13 cellular contexts compared by ENCODE assay signal in genomic region chr7:43735403-43735801, GRCh38. TPM values are rescaled to one million over a fixed set of nuclear protein-coding genes. Genes with fewer than 3 reads are reported as not detected.
DNase-seq lines count a peak whose midpoint lies in the region; ATAC-seq, FAIRE-seq and TF ChIP-seq lines count a peak whose summit lies in the region.
"Had no signal": no experiment of that assay in that cellular context is flagged by ENCODE, and none has a peak within 500 bp of the region (broad histone marks: within the 10 kb centered on the region; RNA-seq: fewer than 3 reads in every experiment).

No MANE protein-coding gene starts in this region.

- no peak overlapping the region for H3K18ac ChIP-seq in mesendoderm (ENCODE audit: low read length)

- H3K4me2 ChIP-seq in K562 (ENCODE audit: insufficient read depth, low read length) (peak overlapping the region; percentile 45; the same call in 1 of the 2 replicates), mesendoderm (ENCODE audit: low read length) (no peak overlapping the region)

- in situ Hi-C loops in K562 (cut with MboI): no loop called here

- no peak for TF ChIP-seq EP300 in K562 (IDR thresholded peaks at IDR 0.05; ENCODE audit: low read length)

- peak overlapping the region in 1 of 2 experiments; percentile 11; a peak in 1 of 4 replicates for H3K9ac ChIP-seq in K562 (ENCODE audit: insufficient read depth in 1 of 2, low read depth in 2 of 2, low read length in 2 of 2)
- H3K9ac ChIP-seq in mesendoderm (ENCODE audit: low read length): no peak overlapping the region

- no peaks in the 10 kb centered on the region for H3K79me1 ChIP-seq in mesendoderm (ENCODE audit: low read length)

- intact Hi-C loops in K562 (cut with micrococcal nuclease): no loop called here

- DNase-seq in activated T-cell treated with anti-CD3 and anti-CD28 coated beads, Interleukin-2, amount 50 U/mL, for 24 hours: no peak
- no peak for DNase-seq in activated T-cell treated with anti-CD3 and anti-CD28 coated beads for 4 hours
- no peak for DNase-seq in K562 (ENCODE audit: extremely low read depth in 1 of 4, low spot score in 3 of 4)
- DNase-seq in mesendoderm: no peak
- DNase-seq in stimulated activated CD4-positive, alpha-beta T cell treated with anti-CD3 and anti-CD28 coated beads, Interleukin-4, amount 100 ng/mL, for 4 hours: no peak
- DNase-seq: activated CD8-positive, alpha-beta memory T cell treated with anti-CD3 and anti-CD28 coated beads, Interleukin-2, amount 50 U/mL, for 4 hours; NCI-H2107 had no signal

- H3K23ac ChIP-seq in mesendoderm (ENCODE audit: low read length): no peak overlapping the region

- no peaks in the 10 kb centered on the region for H3K36me3 Mint-ChIP-seq in activated T-cell treated with anti-CD3 and anti-CD28 coated beads, Interleukin-2, amount 50 U/mL, for 24 hours (ENCODE audit: low read depth)

- no peak for TF ChIP-seq RAD21 in K562 (CRISPR knock-in tag; conservative IDR thresholded peaks at IDR 0.05 in 1 of 2, IDR thresholded peaks at IDR 0.05 in 1 of 2)

- no peaks in the 10 kb centered on the region for H4K20me1 ChIP-seq in K562 (replicated peaks; ENCODE audit: control insufficient read depth, insufficient read depth, low read length)

- CTCF ChIA-PET in K562 (lab: Yijun Ruan, JAX; ENCODE audit: low intra/inter-chr PET ratio): no interaction called here

- H3K27ac ChIP-seq in K562 (ENCODE audit: extremely low read depth, low read depth, low read length) (peak overlapping the region; percentile 76; the same call in 2 of the 3 replicates), mesendoderm (ENCODE audit: low read depth, low read length) (no peak overlapping the region)
- H3K27ac ChIP-seq: cardiac muscle cell had no signal

- no peak overlapping the region for H2BK15ac ChIP-seq in mesendoderm (replicated peaks; ENCODE audit: low read depth)

- H3K36me3 ChIP-seq in K562 (ENCODE audit: control insufficient read depth, insufficient read depth, low read length) (no peaks in the 10 kb centered on the region), mesendoderm (ENCODE audit: control insufficient read depth, insufficient read depth, low read length) (no peaks in the 10 kb centered on the region)
- H3K36me3 ChIP-seq: cardiac muscle cell had no signal

- H3K27me3 ChIP-seq in K562 (ENCODE audit: control insufficient read depth in 2 of 2, insufficient read depth in 2 of 2, low read length in 2 of 2): no peaks in the 10 kb centered on the region
- no peaks in the 10 kb centered on the region for H3K27me3 ChIP-seq in mesendoderm (ENCODE audit: insufficient read depth, low read length, poor library complexity)
- H3K27me3 ChIP-seq: cardiac muscle cell had no signal

- H4K5ac ChIP-seq in mesendoderm (ENCODE audit: low read length): no peak overlapping the region

- POLR2A ChIA-PET in K562 (lab: Yijun Ruan, JAX): interaction anchor here (1.1 to 2.3 kb wide), 4 partner anchors 11 to 55 kb away, joined by 3 to 9 read pairs (median 3); no protein-coding TSS in a partner anchor

- no peaks in the 10 kb centered on the region for H3K9me1 ChIP-seq in K562 (ENCODE audit: control insufficient read depth, insufficient read depth, low read length)

- FAIRE-seq in K562 (lab: Jason Lieb, UNC): no peak

- H3K4me3 Mint-ChIP-seq in activated T-cell treated with anti-CD3 and anti-CD28 coated beads, Interleukin-2, amount 50 U/mL, for 24 hours: no peak overlapping the region

- WGBS in K562 (ENCODE audit: insufficient coverage, low coverage, missing lambda C conversion rate): 100% methylated on average over 1 of the region's 1 CpG
- WGBS in mesendoderm (ENCODE audit: extremely low coverage, insufficient coverage, low lambda C conversion rate): no CpG with 5 or more reads among the region's 1 CpG

- no peaks in the 10 kb centered on the region for H3K27me3 Mint-ChIP-seq in activated T-cell treated with anti-CD3 and anti-CD28 coated beads, Interleukin-2, amount 50 U/mL, for 24 hours
- H3K27me3 Mint-ChIP-seq: progenitor cell of endocrine pancreas had no signal

- H3K4me3 ChIP-seq in K562 (no peak overlapping the region), mesendoderm (ENCODE audit: low read length) (no peak overlapping the region)
- H3K4me3 ChIP-seq: cardiac muscle cell had no signal

- no peak overlapping the region for H2BK120ac ChIP-seq in mesendoderm (ENCODE audit: low read depth, low read length)

- H3K9me3 Mint-ChIP-seq in activated T-cell treated with anti-CD3 and anti-CD28 coated beads, Interleukin-2, amount 50 U/mL, for 24 hours: no peaks in the 10 kb centered on the region

- no peak overlapping the region for H2BK5ac ChIP-seq in mesendoderm (ENCODE audit: low read length)

- ATAC-seq in GM21381 (IDR thresholded peaks at IDR 0.05; ENCODE audit: unreplicated experiment): peak; percentile 13
- ATAC-seq in HG03064 (IDR thresholded peaks at IDR 0.05; ENCODE audit: low read depth, unreplicated experiment): peak; percentile 11
- no peak for ATAC-seq in K562
- ATAC-seq in HG03139 (IDR thresholded peaks at IDR 0.05; ENCODE audit: unreplicated experiment): no peak
- ATAC-seq: Panc1 had no signal

- H3K79me2 ChIP-seq in K562 (ENCODE audit: control insufficient read depth, insufficient read depth, low read length) (0 out of 3 replicates have a peak, but pooled peaks cover 1% of the 10 kb centered on the region), mesendoderm (ENCODE audit: control insufficient read depth, insufficient read depth, low read length) (no peaks in the 10 kb centered on the region)

- H4K8ac ChIP-seq in mesendoderm (ENCODE audit: low read depth, low read length): no peak overlapping the region

- H2AK5ac ChIP-seq in mesendoderm (ENCODE audit: low read length): no peak overlapping the region

- BruUV-seq in K562 (replicated peaks; lab: Mats Ljungman, UMichigan): no TSS peak

- H3K56ac ChIP-seq in mesendoderm (ENCODE audit: low read length): no peak overlapping the region

- H3K4me1 ChIP-seq in K562 (replicated peaks in 1 of 2; ENCODE audit: control insufficient read depth in 2 of 2, insufficient read depth in 2 of 2, low read length in 2 of 2): peaks cover 12 to 24% of the 10 kb centered on the region in 2 experiments
- H3K4me1 ChIP-seq in mesendoderm (ENCODE audit: control insufficient read depth, low read depth, low read length): no peaks in the 10 kb centered on the region

- H3K27ac Mint-ChIP-seq in activated T-cell treated with anti-CD3 and anti-CD28 coated beads, Interleukin-2, amount 50 U/mL, for 24 hours: peak overlapping the region; percentile 90
- H3K27ac Mint-ChIP-seq: progenitor cell of endocrine pancreas had no signal

- peak overlapping the region; percentile 82 for H2AFZ ChIP-seq in K562 (ENCODE audit: low read depth, low read length)

- no peak overlapping the region for H3K4ac ChIP-seq in mesendoderm (ENCODE audit: low read depth, low read length)

- no peaks in the 10 kb centered on the region for H3K9me3 ChIP-seq in K562 (replicated peaks; ENCODE audit: control insufficient read depth, insufficient read depth, low read depth, low read length)

- peaks cover 26% of the 10 kb centered on the region for H3K4me1 Mint-ChIP-seq in activated T-cell treated with anti-CD3 and anti-CD28 coated beads, Interleukin-2, amount 50 U/mL, for 24 hours (ENCODE audit: low read depth)

- no peak for TF ChIP-seq POLR2A in K562 (conservative IDR thresholded peaks at IDR 0.05)

- TF ChIP-seq CTCF in K562 (IDR thresholded peaks at IDR 0.05 in 2 of 3, conservative IDR thresholded peaks at IDR 0.05 in 1 of 3; ENCODE audit: insufficient read depth in 2 of 3, low read depth in 1 of 3, low read length in 3 of 3): no peak

TF ChIP-seq in K562, 482 proteins besides CTCF, POLR2A, EP300 and RAD21 (continues in another document):
- TF ChIP-seq IRF2 (CRISPR knock-in tag; IDR thresholded peaks at IDR 0.05) (no peak), ERF (CRISPR knock-in tag; IDR thresholded peaks at IDR 0.05) (no peak)

RNA-seq across cellular contexts. Expression of gene COA1, which starts 6.1 kb away (rescaled TPM):
- 181 and 261 TPM in 2 replicates for total RNA-seq in K562 (2011; cell fraction: chromatin; rRNA removed; ENCODE audit: low replicate concordance)
- 81.2 and 117 TPM in 2 replicates for total RNA-seq in K562 (2011; cell fraction: nucleolus; rRNA removed)
- 236 and 385 TPM in 2 replicates for total RNA-seq in K562 (2011; cell fraction: nucleoplasm; rRNA removed)
- 105 and 109 TPM in 2 replicates for total RNA-seq in K562 (2014; rRNA removed)
- total RNA-seq in K562 (2014; rRNA removed; fragmentation: Illumina TruSeq; extraction: Trizol): 197 TPM in 2 replicates
- 130 and 143 TPM in 2 replicates for total RNA-seq in K562 (2015; rRNA removed; fragmentation: Illumina TruSeq; extraction: Trizol)
- total RNA-seq in K562 (2021): 137 and 149 TPM in 2 replicates
- polyA plus RNA-seq in K562 (2011; rRNA removed): 98.9 and 105 TPM in 2 replicates
- 79.1 and 145 TPM in 2 replicates for polyA plus RNA-seq in K562 (2011; cell fraction: cytosol; rRNA removed)
- 90.7 and 107 TPM in 2 replicates for polyA plus RNA-seq in K562 (2011; cell fraction: nucleus; rRNA removed)
- 163 and 167 TPM in 2 replicates for polyA plus RNA-seq in K562 (2012)
- polyA plus RNA-seq in K562 (2014; fragmentation: Illumina TruSeq; extraction: Trizol): 190 and 215 TPM in 2 replicates
- polyA plus RNA-seq in K562 (2014; fragmentation: Nextera tagmentation; extraction: Ambion mirVana): 100 to 1,000 TPM; 432 to 463 TPM
- 181 and 203 TPM in 2 replicates for polyA plus RNA-seq in K562 (2014; rRNA removed)
- 110 and 121 TPM in 2 replicates for polyA minus RNA-seq in K562 (2011; rRNA and poly(A)+ RNA removed)
- polyA minus RNA-seq in K562 (2011; cell fraction: cytosol; rRNA and poly(A)+ RNA removed): 39.2 and 42.5 TPM in 2 replicates
- polyA minus RNA-seq in K562 (2011; cell fraction: nucleus; rRNA and poly(A)+ RNA removed): 60.6 and 89.1 TPM in 2 replicates
- 129 TPM for polyA plus RNA-seq in mesendoderm (2013, experiment 1 of 2)
- 132 TPM for polyA plus RNA-seq in mesendoderm (2013, experiment 2 of 2)

RNA-seq across cellular contexts. Expression of gene BLVRA, which starts 23.1 kb away (rescaled TPM):
- 13.8 and 14.5 TPM in 2 replicates for total RNA-seq in K562 (2011; cell fraction: chromatin; rRNA removed; ENCODE audit: low replicate concordance)
- 9.5 and 15.5 TPM in 2 replicates for total RNA-seq in K562 (2011; cell fraction: nucleolus; rRNA removed)
- total RNA-seq in K562 (2011; cell fraction: nucleoplasm; rRNA removed): 13.6 and 14.7 TPM in 2 replicates
- total RNA-seq in K562 (2014; rRNA removed) (48.2 and 59.6 TPM in 2 replicates), K562 (2014; rRNA removed; fragmentation: Illumina TruSeq; extraction: Trizol) (54.4 and 54.8 TPM in 2 replicates), K562 (2015; rRNA removed; fragmentation: Illumina TruSeq; extraction: Trizol) (48.3 and 48.5 TPM in 2 replicates), K562 (2021) (50.9 and 56.6 TPM in 2 replicates)
- polyA plus RNA-seq in K562 (2011; rRNA removed) (52.5 and 61.5 TPM in 2 replicates), K562 (2014; fragmentation: Illumina TruSeq; extraction: Trizol) (64.2 and 69.0 TPM in 2 replicates), K562 (2014; fragmentation: Nextera tagmentation; extraction: Ambion mirVana) (100 to 1,000 TPM; 125 to 147 TPM), K562 (2014; rRNA removed) (77.7 and 79.7 TPM in 2 replicates)
- 29.0 and 42.5 TPM in 2 replicates for polyA plus RNA-seq in K562 (2011; cell fraction: cytosol; rRNA removed)
- polyA plus RNA-seq in K562 (2011; cell fraction: nucleus; rRNA removed): 11.2 and 19.2 TPM in 2 replicates
- polyA plus RNA-seq in K562 (2012): 79.1 and 113 TPM in 2 replicates
- polyA minus RNA-seq in K562 (2011; rRNA and poly(A)+ RNA removed): 36.3 and 37.4 TPM in 2 replicates
- polyA minus RNA-seq in K562 (2011; cell fraction: cytosol; rRNA and poly(A)+ RNA removed): 20.9 and 23.4 TPM in 2 replicates
- polyA minus RNA-seq in K562 (2011; cell fraction: nucleus; rRNA and poly(A)+ RNA removed): 6.1 and 10.4 TPM in 2 replicates
- 19.1 TPM for polyA plus RNA-seq in mesendoderm (2013, experiment 1 of 2)
- 17.7 TPM for polyA plus RNA-seq in mesendoderm (2013, experiment 2 of 2)

Comparison
In these comparisons a context has a peak if more than half of its experiments do, and no peak if none do; other contexts are left out.
1. ATAC-seq: peak in GM21381 (single experiment) and HG03064 (single experiment); none in K562 (single experiment) and HG03139 (single experiment).